Comparison of ENCODE assay signal across 8 cellular contexts in genomic region chr9:128829477-128830251, GRCh38. TPM values are rescaled to one million over a fixed set of nuclear protein-coding genes. Genes with fewer than 3 reads are reported as not detected.
A peak's percentile ranks its signal among the peaks of the same experiment; 100 is the strongest.
DNase-seq lines count a peak whose midpoint lies in the region; ATAC-seq and TF ChIP-seq lines count a peak whose summit lies in the region.

Gene SPOUT1 (minus strand): TSS chr9:128829794. CDS start chr9:128829780, 14 bp downstream.

- H3K9me3 ChIP-seq in DND-41 (ENCODE audit: insufficient read depth, low read length, severe bottlenecking) (no peaks in the 10 kb centered on the region), GM23248 (ENCODE audit: low read depth) (no peaks in the 10 kb centered on the region), fibroblast of lung (ENCODE audit: control insufficient read depth, insufficient read depth, low read depth, low read length) (no peaks in the 10 kb centered on the region)

- peak within 1 kb of the TSS; percentile 88 for H3K4me2 ChIP-seq in DND-41 (ENCODE audit: insufficient read depth, low read length)
- peak within 1 kb of the TSS; percentile 93 for H3K4me2 ChIP-seq in GM23248 (ENCODE audit: unreplicated experiment)
- H3K4me2 ChIP-seq in fibroblast of lung (ENCODE audit: extremely low read depth, insufficient read depth, low read length) = peak within 1 kb of the TSS; percentile 93

- DNase-seq in DND-41 = peak; percentile 95
- peak; percentile 97 for DNase-seq in GM23248
- peak; percentile 95 for DNase-seq in Kasumi-1 (lab: John Stamatoyannopoulos, UW)
- peak; percentile 99 for DNase-seq in RPMI8226
- DNase-seq in fibroblast of lung (ENCODE audit: low read depth in 2 of 2) = peak; percentile 86 to 88
- peak; percentile 87 to 96 (median 92) for DNase-seq in naive thymus-derived CD8-positive, alpha-beta T cell
- DNase-seq in stimulated activated naive CD4-positive, alpha-beta T cell (lab: John Stamatoyannopoulos, UW) = peak; percentile 87 to 92 (median 91)

- H3K27ac Mint-ChIP-seq in activated T-helper 17 cell treated with anti-CD3 and anti-CD28 coated beads, Interleukin-2, amount 50 U/mL, for 72 hours = peak within 1 kb of the TSS; percentile 96
- peak within 1 kb of the TSS; percentile 86 to 98 (median 94) for H3K27ac Mint-ChIP-seq in naive thymus-derived CD8-positive, alpha-beta T cell

- H3K36me3 ChIP-seq in DND-41 (ENCODE audit: insufficient read depth, low read length) = peaks cover 48% of the 10 kb centered on the region
- H3K36me3 ChIP-seq in GM23248 (ENCODE audit: low read depth) = no peaks in the 10 kb centered on the region
- H3K36me3 ChIP-seq in fibroblast of lung (ENCODE audit: control insufficient read depth, insufficient read depth, low read length) = peaks cover 9% of the 10 kb centered on the region

- H3K4me1 ChIP-seq in DND-41 (ENCODE audit: insufficient read depth, low read length) (peaks cover 30% of the 10 kb centered on the region), GM23248 (ENCODE audit: insufficient read depth) (peaks cover 5% of the 10 kb centered on the region; the same call in 1 of the 2 replicates), fibroblast of lung (ENCODE audit: control insufficient read depth, extremely low read depth, insufficient read depth, low read length) (no peaks in the 10 kb centered on the region)

- WGBS in GM23248 (ENCODE audit: low coverage in 1 of 2, low lambda C conversion rate in 2 of 2, missing lambda C conversion rate in 2 of 2), 2 experiments = 1 to 2% methylated on average over 53 to 56 of the region's 56 CpGs

- H3K9ac ChIP-seq in DND-41 (ENCODE audit: low read depth, low read length) (peak within 1 kb of the TSS; percentile 87), GM23248 (peak within 1 kb of the TSS; percentile 84), fibroblast of lung (ENCODE audit: insufficient read depth, low read length) (peak within 1 kb of the TSS; percentile 79)

- H3F3A ChIP-seq in GM23248 (ENCODE audit: insufficient read depth) = no peaks in the 10 kb centered on the region

- in situ Hi-C loops in GM23248 (cut with MboI) = no loop called here

- peak within 1 kb of the TSS; percentile 98 for H3K4me3 Mint-ChIP-seq in activated T-helper 17 cell treated with anti-CD3 and anti-CD28 coated beads, Interleukin-2, amount 50 U/mL, for 72 hours
- peak within 1 kb of the TSS; percentile 84 to 96 (median 94) for H3K4me3 Mint-ChIP-seq in naive thymus-derived CD8-positive, alpha-beta T cell

- no peaks in the 10 kb centered on the region for H3K9me2 ChIP-seq in GM23248 (ENCODE audit: insufficient read depth)

- TF ChIP-seq CTCF in DND-41 (IDR thresholded peaks at IDR 0.05; ENCODE audit: borderline replicate concordance, extremely low read depth, low read length, poor library complexity, severe bottlenecking) (no peak), fibroblast of lung (conservative IDR thresholded peaks at IDR 0.05 in 1 of 2, IDR thresholded peaks at IDR 0.05 in 1 of 2; ENCODE audit: low read depth in 1 of 2, low read length in 2 of 2) (no peak)

- no peaks in the 10 kb centered on the region for H4K20me1 ChIP-seq in DND-41 (ENCODE audit: insufficient read depth, low read length)
- no peaks in the 10 kb centered on the region for H4K20me1 ChIP-seq in GM23248 (ENCODE audit: insufficient read depth)
- H4K20me1 ChIP-seq in fibroblast of lung (ENCODE audit: control insufficient read depth, extremely low read depth, insufficient read depth, low read length) = no peaks in the 10 kb centered on the region

- peak within 1 kb of the TSS; percentile 87 for H2AFZ ChIP-seq in DND-41 (ENCODE audit: low read depth, low read length)
- H2AFZ ChIP-seq in GM23248 = peak within 1 kb of the TSS; percentile 83
- peak within 1 kb of the TSS; percentile 81 for H2AFZ ChIP-seq in fibroblast of lung (ENCODE audit: low read length)

- no peaks in the 10 kb centered on the region for H3K9me3 Mint-ChIP-seq in activated T-helper 17 cell treated with anti-CD3 and anti-CD28 coated beads, Interleukin-2, amount 50 U/mL, for 72 hours
- no peaks in the 10 kb centered on the region for H3K9me3 Mint-ChIP-seq in naive thymus-derived CD8-positive, alpha-beta T cell

- no peaks in the 10 kb centered on the region for H3K27me3 Mint-ChIP-seq in activated T-helper 17 cell treated with anti-CD3 and anti-CD28 coated beads, Interleukin-2, amount 50 U/mL, for 72 hours
- no peaks in the 10 kb centered on the region for H3K27me3 Mint-ChIP-seq in naive thymus-derived CD8-positive, alpha-beta T cell

- H3K79me2 ChIP-seq in DND-41 (ENCODE audit: insufficient read depth, low read length) (peaks cover 23% of the 10 kb centered on the region), GM23248 (ENCODE audit: insufficient read depth) (peaks cover 17% of the 10 kb centered on the region), fibroblast of lung (ENCODE audit: control insufficient read depth, insufficient read depth, low read length) (peaks cover 7% of the 10 kb centered on the region)

- H3K4me3 ChIP-seq in DND-41 (ENCODE audit: low read depth in 1 of 2, low read length in 2 of 2) = peak within 1 kb of the TSS; percentile 74 to 91
- peak within 1 kb of the TSS; percentile 90 for H3K4me3 ChIP-seq in GM23248
- peak within 1 kb of the TSS; percentile 68 to 96 (median 92) for H3K4me3 ChIP-seq in fibroblast of lung (replicated peaks in 1 of 4; ENCODE audit: control extremely low read depth in 1 of 4, insufficient read depth in 1 of 4, low read depth in 3 of 4, low read length in 4 of 4)

- POLR2A ChIA-PET in naive thymus-derived CD8-positive, alpha-beta T cell (lab: Charles Lee) = interaction anchor here (0.6 to 1.9 kb wide), 15 partner anchors 10 to 972 kb away, joined by 3 to 38 read pairs (median 4); partner anchors contain the start of genes DYNC2I2, ENDOG, SH3GLB2 and URM1

- peaks cover 9% of the 10 kb centered on the region for H3K4me1 Mint-ChIP-seq in activated T-helper 17 cell treated with anti-CD3 and anti-CD28 coated beads, Interleukin-2, amount 50 U/mL, for 72 hours
- peaks cover 11 to 32% (median 26%) of the 10 kb centered on the region in 4 donors for H3K4me1 Mint-ChIP-seq in naive thymus-derived CD8-positive, alpha-beta T cell

- H3K27me3 ChIP-seq in DND-41 (ENCODE audit: insufficient read depth, low read length, poor library complexity) (no peaks in the 10 kb centered on the region), GM23248 (replicated peaks; ENCODE audit: insufficient read depth) (no peaks in the 10 kb centered on the region), fibroblast of lung (ENCODE audit: control insufficient read depth, insufficient read depth, low read length) (no peaks in the 10 kb centered on the region)

- peak; percentile 96 for ATAC-seq in DND-41 (ENCODE audit: insufficient read depth, low read depth)
- peak; percentile 100 for ATAC-seq in activated T-helper 17 cell treated with anti-CD3 and anti-CD28 coated beads, Interleukin-2, amount 50 U/mL, for 72 hours (replicated peaks)
- peak; percentile 95 to 99 for ATAC-seq in naive thymus-derived CD8-positive, alpha-beta T cell

- H3K36me3 Mint-ChIP-seq in activated T-helper 17 cell treated with anti-CD3 and anti-CD28 coated beads, Interleukin-2, amount 50 U/mL, for 72 hours (ENCODE audit: low read depth) = peaks cover 72% of the 10 kb centered on the region
- H3K36me3 Mint-ChIP-seq in naive thymus-derived CD8-positive, alpha-beta T cell = peaks cover 0 to 29% (median 0%) of the 10 kb centered on the region in 3 donors

- H3K27ac ChIP-seq in DND-41 (ENCODE audit: low read length) (peak within 1 kb of the TSS; percentile 82), GM23248 (peak within 1 kb of the TSS; percentile 39), fibroblast of lung (ENCODE audit: insufficient read depth, low read length) (peak within 1 kb of the TSS; percentile 50)

RNA-seq across cellular contexts. Expression of gene SPOUT1, which starts in this region (rescaled TPM):
- total RNA-seq in GM23248 (2014; rRNA removed; shearing (Covaris generic)) = 15.9 and 53.0 TPM in 2 replicates
- 43.0 and 46.4 TPM in 2 replicates for polyA plus RNA-seq in GM23248 (2016; fragmentation: Nextera tagmentation; extraction: Ambion mirVana)
- 10 to 100 TPM; 51.4 to 80.8 TPM for total RNA-seq in activated T-helper 17 cell treated with anti-CD3 and anti-CD28 coated beads, Interleukin-2, amount 50 U/mL, for 72 hours
- total RNA-seq in fibroblast of lung = 7.4 and 8.7 TPM in 2 replicates
- 9.0 and 18.1 TPM in 2 replicates for polyA plus RNA-seq in fibroblast of lung
- 15.1 and 34.1 TPM in 2 replicates for polyA plus RNA-seq in fibroblast of lung (2012)
- 65.6 and 76.4 TPM in 2 replicates for polyA minus RNA-seq in fibroblast of lung (ENCODE audit: low replicate concordance)
- 10 to 100 TPM; 60.4 to 67.1 TPM for total RNA-seq in naive thymus-derived CD8-positive, alpha-beta T cell
- 10 to 100 TPM; 46.7 to 55.6 (median 50.0) TPM for polyA plus RNA-seq in naive thymus-derived CD8-positive, alpha-beta T cell

Comparison
In these comparisons a context has a peak if more than half of its experiments do, and no peak if none do; other contexts are left out.
1. Peak in every context shown above with its lines: DNase-seq, ATAC-seq, H3K4me3 ChIP-seq and H3K27ac ChIP-seq.